1 cellular context compared by ENCODE assay signal in genomic region chr14:69784942-69785341, GRCh38.
TF ChIP-seq lines count a peak whose summit lies in the region.

No MANE protein-coding gene starts in this region.

TF ChIP-seq in HepG2, 621 proteins besides CTCF, POLR2A, EP300 and RAD21:
- TF ChIP-seq ZMYM4 (CRISPR knock-in tag; IDR thresholded peaks at IDR 0.05): 0 out of 2 replicates have a peak, but pooled peaks have one; percentile 15
- TF ChIP-seq ESRRA (CRISPR knock-in tag; IDR thresholded peaks at IDR 0.05; ENCODE audit: low read depth): peak; percentile 33; the same call in 1 of the 2 replicates
- TF ChIP-seq RNF219 (CRISPR knock-in tag; IDR thresholded peaks at IDR 0.05): no peak
- no peak for TF ChIP-seq TRAFD1 (CRISPR knock-in tag; IDR thresholded peaks at IDR 0.05; ENCODE audit: borderline replicate concordance)
- TF ChIP-seq ZNF768 (CRISPR knock-in tag; IDR thresholded peaks at IDR 0.05): no peak
- TF ChIP-seq RORA (CRISPR knock-in tag; IDR thresholded peaks at IDR 0.05): no peak
- 0 out of 2 replicates have a peak, but pooled peaks have one; percentile 17 for TF ChIP-seq HNF4G (IDR thresholded peaks at IDR 0.05; ENCODE audit: borderline replicate concordance, low read depth, low read length)
- no peak for TF ChIP-seq HNF4G (CRISPR knock-in tag; IDR thresholded peaks at IDR 0.05; ENCODE audit: borderline replicate concordance, low read depth)
- no peak for TF ChIP-seq HOXA5 (CRISPR knock-in tag; IDR thresholded peaks at IDR 0.05)
- TF ChIP-seq ZNF564 (CRISPR knock-in tag; IDR thresholded peaks at IDR 0.05): no peak
- peak; percentile 34; the same call in 1 of the 2 replicates for TF ChIP-seq RARA (CRISPR knock-in tag; IDR thresholded peaks at IDR 0.05)
- TF ChIP-seq NR2F6 (IDR thresholded peaks at IDR 0.05): peak; percentile 63; the same call in 1 of the 2 replicates
- peak; percentile 45 for TF ChIP-seq NR2F6 (CRISPR knock-in tag; IDR thresholded peaks at IDR 0.05)
- TF ChIP-seq HNF4A (CRISPR knock-in tag; IDR thresholded peaks at IDR 0.05): peak; percentile 22; the same call in 1 of the 2 replicates
- TF ChIP-seq NR2F1 (CRISPR knock-in tag; IDR thresholded peaks at IDR 0.05): peak; percentile 23 to 45; a peak in 1 of 4 replicates
- TF ChIP-seq ZNF18 (CRISPR knock-in tag; IDR thresholded peaks at IDR 0.05; ENCODE audit: insufficient replicate concordance): no peak
- no peak for TF ChIP-seq HMGXB3 (CRISPR knock-in tag; IDR thresholded peaks at IDR 0.05; ENCODE audit: borderline replicate concordance)
